Comparison of ENCODE assay signal across 8 cellular contexts in the genomic region with DNA sequence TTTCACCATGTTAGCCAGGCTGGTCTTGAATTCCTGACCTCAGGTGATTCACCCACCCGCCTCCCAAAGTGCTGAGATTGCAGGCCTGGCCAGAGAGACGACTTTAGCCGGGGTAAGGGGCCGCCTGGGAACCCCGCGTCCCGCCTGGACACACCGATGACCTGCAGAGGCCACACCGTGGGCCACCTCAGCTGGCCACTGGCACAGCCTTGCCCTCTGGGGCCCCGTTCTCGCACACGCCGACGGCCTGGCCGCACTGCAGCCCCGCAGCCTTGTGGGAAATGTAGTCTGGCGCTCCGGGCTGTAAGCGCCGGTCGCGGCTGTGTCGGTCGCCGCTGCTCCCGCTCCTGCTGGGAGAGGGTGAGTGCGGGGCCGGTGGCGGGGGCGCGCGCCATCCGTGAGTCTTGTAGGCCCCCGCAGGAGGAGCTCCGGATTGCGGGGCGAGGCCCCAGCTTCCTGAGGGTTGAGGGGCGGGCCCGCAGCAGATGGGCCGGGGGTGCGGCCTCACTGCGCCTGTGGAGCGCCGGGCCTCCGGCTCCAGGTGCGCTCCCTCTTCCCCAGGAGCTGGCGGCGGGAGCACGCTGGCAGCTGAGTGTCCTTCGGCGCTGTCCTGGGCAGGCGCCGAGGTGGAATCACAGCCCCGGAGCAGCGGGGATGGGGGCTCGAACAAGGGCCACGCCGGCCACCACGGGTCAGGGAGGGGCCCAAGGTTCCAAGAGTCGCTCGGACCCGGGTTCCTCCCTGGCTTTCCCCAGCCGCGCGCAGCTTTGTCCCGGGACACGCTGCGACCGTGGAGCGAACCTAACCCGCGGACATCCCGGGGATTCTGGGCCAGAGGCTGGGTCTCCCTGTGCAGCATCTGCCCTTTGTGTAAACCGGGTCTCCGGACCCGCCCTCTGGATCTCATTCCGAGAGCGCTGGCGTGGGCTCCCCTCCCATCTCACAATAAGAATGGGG. TPM values are rescaled to one million over a fixed set of nuclear protein-coding genes. Genes with fewer than 3 reads are reported as not detected.
DNase-seq lines count a peak whose midpoint lies in the region; ATAC-seq and TF ChIP-seq lines count a peak whose summit lies in the region.

A gene (plus strand): TSS at position 299 of the 957 bp plus-strand sequence. CDS start 35,401 bp downstream, outside the sequence.

- no peaks in the 10 kb centered on the region for H3K4me1 ChIP-seq in lung (ENCODE audit: control insufficient read depth in 2 of 2, insufficient read depth in 2 of 2, low read length in 2 of 2)

- TF ChIP-seq CTCF in lung (IDR thresholded peaks at IDR 0.05; ENCODE audit: control extremely low read depth, extremely low read depth): no peak

- H3K4me3 Mint-ChIP-seq in effector memory CD8-positive, alpha-beta T cell: peak within 1 kb of the TSS; percentile 70 to 76

- peak within 1 kb of the TSS; percentile 55 to 70 for H3K27ac ChIP-seq in lung (ENCODE audit: low read depth in 1 of 2, low read length in 1 of 2)

- DNase-seq in EH (ENCODE audit: low read depth): peak; percentile 45
- DNase-seq in NCI-H1105 (lab: John Stamatoyannopoulos, UW): peak; percentile 12
- peak; percentile 34 to 42 for DNase-seq in activated CD4-positive, alpha-beta T cell treated with anti-CD3 and anti-CD28 coated beads, Interleukin-2, amount 50 U/mL, for 48 hours
- DNase-seq in effector memory CD8-positive, alpha-beta T cell: no peak
- peak; percentile 64 for DNase-seq in lung (ENCODE audit: low spot score)
- peak in 2 of 3 donors; percentile 3 to 16 for DNase-seq in stimulated activated CD4-positive, alpha-beta T cell treated with anti-CD3 and anti-CD28 coated beads, TNF-alpha, amount 100 ng/mL, for 48 hours (ENCODE audit: low read depth in 3 of 3)

- H3K36me3 ChIP-seq in lung (ENCODE audit: control insufficient read depth in 2 of 2, insufficient read depth in 2 of 2, low read length in 2 of 2): peaks cover 0 to 1% of the 10 kb centered on the region in 2 donors

- peak; percentile 67 for ATAC-seq in effector memory CD8-positive, alpha-beta T cell (replicated peaks)
- peak; percentile 92 for ATAC-seq in lung (ENCODE audit: insufficient read depth, low FRiP score)
- ATAC-seq in HG03175 (IDR thresholded peaks at IDR 0.05; ENCODE audit: unreplicated experiment): no peak
- no peak for ATAC-seq in HG03135 (IDR thresholded peaks at IDR 0.05; ENCODE audit: unreplicated experiment)

- no peaks in the 10 kb centered on the region for H3K27me3 Mint-ChIP-seq in effector memory CD8-positive, alpha-beta T cell

- no peaks in the 10 kb centered on the region for H3K27me3 ChIP-seq in lung (ENCODE audit: control insufficient read depth, insufficient read depth)

- no peaks in the 10 kb centered on the region for H3K36me3 Mint-ChIP-seq in effector memory CD8-positive, alpha-beta T cell (ENCODE audit: insufficient read depth)

- H3K9me3 Mint-ChIP-seq in effector memory CD8-positive, alpha-beta T cell: peaks cover 3 to 8% of the 10 kb centered on the region in 2 donors

- H3K4me1 Mint-ChIP-seq in effector memory CD8-positive, alpha-beta T cell (ENCODE audit: low read depth in 2 of 2): peaks cover 0 to 4% of the 10 kb centered on the region in 2 donors

- 2 to 3% methylated on average over 75 to 79 of the region's 79 CpGs for WGBS in lung, 2 donors

- H3K27ac Mint-ChIP-seq in effector memory CD8-positive, alpha-beta T cell: peak within 1 kb of the TSS in 1 of 2 donors; percentile 83

- H3K4me3 ChIP-seq in lung: peak within 1 kb of the TSS; percentile 70

- peaks cover 0 to 8% of the 10 kb centered on the region in 2 donors for H3K9me3 ChIP-seq in lung (ENCODE audit: control insufficient read depth in 2 of 2, insufficient read depth in 1 of 2, low read length in 1 of 2)

RNA-seq across cellular contexts. Expression of the gene that starts here (rescaled TPM):
- total RNA-seq in lung: 1 to 10 TPM; 1.5 to 5.3 TPM
- 1 to 10 TPM in 1 of 2 donors, under 1 TPM in 1; 0.35 to 1.1 TPM for polyA plus RNA-seq in lung

Comparison
In these comparisons a context has a peak if more than half of its experiments do, and no peak if none do; other contexts are left out.
1. DNase-seq: peak in EH (single experiment), NCI-H1105 (single experiment), activated CD4-positive, alpha-beta T cell treated with anti-CD3 and anti-CD28 coated beads, Interleukin-2, amount 50 U/mL, for 48 hours (2 of 2), lung (single experiment) and stimulated activated CD4-positive, alpha-beta T cell treated with anti-CD3 and anti-CD28 coated beads, TNF-alpha, amount 100 ng/mL, for 48 hours (2 of 3); none in effector memory CD8-positive, alpha-beta T cell (0 of 3).
2. ATAC-seq: peak in effector memory CD8-positive, alpha-beta T cell (single experiment) and lung (single experiment); none in HG03175 (single experiment) and HG03135 (single experiment).